In genomic region chr13:110387451-110388140, GRCh38 we compare ENCODE assay signal across 9 cellular contexts.
A peak's percentile ranks its signal among the peaks of the same experiment; 100 is the strongest.
DNase-seq lines count a peak whose midpoint lies in the region; ATAC-seq and TF ChIP-seq lines count a peak whose summit lies in the region.
"Had no signal": no experiment of that assay in that cellular context is flagged by ENCODE, and none has a peak within 500 bp of the region (broad histone marks: within the 10 kb centered on the region; RNA-seq: fewer than 3 reads in every experiment).

No MANE protein-coding gene starts in this region.

- TF ChIP-seq POLR2A in lower leg skin (IDR thresholded peaks at IDR 0.05): no peak

- H3K36me3 Mint-ChIP-seq in nephron progenitor cell (ENCODE audit: low read depth): peaks cover 73% of the 10 kb centered on the region

- H3K9me3 Mint-ChIP-seq in nephron progenitor cell: peaks cover 66% of the 10 kb centered on the region

- intact Hi-C loops in lower leg skin (cut with DNase I; ENCODE audit: low total_unique reads): no loop called here

- peak overlapping the region; percentile 98 for H3K27ac Mint-ChIP-seq in nephron progenitor cell

- TF ChIP-seq CTCF in nephron progenitor cell (IDR thresholded peaks at IDR 0.05): no peak
- no peak for TF ChIP-seq CTCF in lower leg skin (IDR thresholded peaks at IDR 0.05)

- peak overlapping the region; percentile 73 for H3K27ac ChIP-seq in cingulate gyrus (ENCODE audit: low read depth, low read length)

- peak; percentile 95 for ATAC-seq in HG03378 (IDR thresholded peaks at IDR 0.05; ENCODE audit: unreplicated experiment)

- peaks cover 50% of the 10 kb centered on the region for H3K4me1 Mint-ChIP-seq in nephron progenitor cell

- H3K4me3 Mint-ChIP-seq in nephron progenitor cell: no peak overlapping the region

- no peak overlapping the region for H3K4me3 ChIP-seq in lower leg skin (ENCODE audit: low read depth, poor library complexity, severe bottlenecking)

- DNase-seq in stimulated activated CD4-positive, alpha-beta T cell treated with anti-CD3 and anti-CD28 coated beads, Interleukin-1b, Interleukin-23, amount 100 ng/mL, for 48 hours: peak; percentile 8
- no peak for DNase-seq in stimulated activated CD4-positive, alpha-beta T cell treated with anti-CD3 and anti-CD28 coated beads, Interleukin-4, amount 100 ng/mL, for 24 hours
- peak; percentile 33 for DNase-seq in nephron progenitor cell
- DNase-seq in activated CD4-positive, CD25-positive, alpha-beta regulatory T cell (lab: John Stamatoyannopoulos, UW): no peak
- DNase-seq in lower leg skin (ENCODE audit: low spot score in 2 of 2): no peak
- no peak for DNase-seq in foreskin melanocyte
- DNase-seq: DND-41 had no signal

- H3K27me3 Mint-ChIP-seq in nephron progenitor cell (ENCODE audit: low read depth, poor library complexity): peaks cover 2% of the 10 kb centered on the region

- WGBS in lower leg skin, 2 donors: 24 to 31% methylated on average over 24 to 26 of the region's 26 CpGs

Comparison
In these comparisons a context has a peak if more than half of its experiments do, and no peak if none do; other contexts are left out.
1. DNase-seq: peak in stimulated activated CD4-positive, alpha-beta T cell treated with anti-CD3 and anti-CD28 coated beads, Interleukin-1b, Interleukin-23, amount 100 ng/mL, for 48 hours (single experiment) and nephron progenitor cell (single experiment); none in stimulated activated CD4-positive, alpha-beta T cell treated with anti-CD3 and anti-CD28 coated beads, Interleukin-4, amount 100 ng/mL, for 24 hours (single experiment), activated CD4-positive, CD25-positive, alpha-beta regulatory T cell (0 of 4), lower leg skin (0 of 2) and foreskin melanocyte (single experiment).